In genomic region chr11:133425245-133425644, GRCh38 we compare ENCODE assay signal across 1 cellular context.
TF ChIP-seq lines count a peak whose summit lies in the region.

No MANE protein-coding gene starts in this region.

TF ChIP-seq in WTC11, 78 proteins besides CTCF, POLR2A, EP300 and RAD21 (continued from another document):
- TF ChIP-seq MLX (CRISPR knock-in tag; IDR thresholded peaks at IDR 0.05) = no peak
- TF ChIP-seq CREB1 (CRISPR knock-in tag; IDR thresholded peaks at IDR 0.05) = no peak
- TF ChIP-seq ELF4 (CRISPR knock-in tag; IDR thresholded peaks at IDR 0.05; ENCODE audit: low read depth) = no peak
- TF ChIP-seq GTF2I (CRISPR knock-in tag; conservative IDR thresholded peaks at IDR 0.05) = no peak
TF ChIP-seq in WTC11: peak in this region for 0.
